In genomic region chr2:204124140-204124750, GRCh38 we compare ENCODE assay signal across 25 cellular contexts.
"Had no signal": no experiment of that assay in that cellular context is flagged by ENCODE, and none has a peak within 500 bp of the region (broad histone marks: within the 10 kb centered on the region; RNA-seq: fewer than 3 reads in every experiment).

No MANE protein-coding gene starts in this region.

- H3K4me1 Mint-ChIP-seq: immature natural killer cell; stimulated activated memory B cell treated with anti-CD40 and anti-IgM and Interleukin-4, amounts not matched to agents 10 μg/mL and 1 μg/mL and 100 μg/mL, for 72 hours had no signal

- H3K9me3 ChIP-seq: left lung, lower lobe of right lung, mucosa of descending colon, ovary, right atrium auricular region, right lobe of liver, tibial nerve, uterus had no signal

- H3K9me3 Mint-ChIP-seq: immature natural killer cell; naive thymus-derived CD4-positive, alpha-beta T cell; natural killer cell treated with Interleukin-12 subunit alpha and Interleukin-12 subunit beta and Interleukin-15 and Interleukin-18, amount 100 ng/mL, for 72 hours; stimulated activated memory B cell treated with anti-CD40 and anti-IgM and Interleukin-4, amounts not matched to agents 10 μg/mL and 1 μg/mL and 100 μg/mL, for 72 hours; stimulated activated naive CD8-positive, alpha-beta T cell treated with anti-CD3 and anti-CD28 coated beads, Interleukin-15, amount 100 ng/mL, for 72 hours had no signal

- H3K27me3 ChIP-seq: left lung, ovary, right atrium auricular region, right lobe of liver, tibial nerve, uterus had no signal

- DNase-seq: hypothalamus; immature natural killer cell; kidney; left colon; left lung; lower lobe of right lung; mammary epithelial cell; mesenchymal stem cell; midbrain; mucosa of descending colon; naive thymus-derived CD4-positive, alpha-beta T cell; ovary; right lobe of liver; stimulated activated CD4-positive, alpha-beta T cell treated with anti-CD3 and anti-CD28 coated beads, Interleukin-2, amount 100 ng/mL, for 24 hours; stimulated activated CD4-positive, alpha-beta T cell treated with anti-CD3 and anti-CD28 coated beads, Interleukin-4, amount 100 ng/mL, for 1 hour; stimulated activated naive CD4-positive, alpha-beta T cell treated with Interleukin-2 at 50 U/mL for 16 hours; stimulated activated naive CD8-positive, alpha-beta T cell treated with anti-CD3 and anti-CD28 coated beads, Interleukin-15, amount 100 ng/mL, for 72 hours; substantia nigra; uterus had no signal

- H3K4me3 Mint-ChIP-seq: immature natural killer cell; naive thymus-derived CD4-positive, alpha-beta T cell; natural killer cell treated with Interleukin-12 subunit alpha and Interleukin-12 subunit beta and Interleukin-15 and Interleukin-18, amount 100 ng/mL, for 72 hours; stimulated activated memory B cell treated with anti-CD40 and anti-IgM and Interleukin-4, amounts not matched to agents 10 μg/mL and 1 μg/mL and 100 μg/mL, for 72 hours; stimulated activated naive CD8-positive, alpha-beta T cell treated with anti-CD3 and anti-CD28 coated beads, Interleukin-15, amount 100 ng/mL, for 72 hours; type B pancreatic cell had no signal

- H3K27me3 Mint-ChIP-seq: progenitor cell of endocrine pancreas, type B pancreatic cell had no signal

- H3K27ac Mint-ChIP-seq: immature natural killer cell; naive thymus-derived CD4-positive, alpha-beta T cell; natural killer cell treated with Interleukin-12 subunit alpha and Interleukin-12 subunit beta and Interleukin-15 and Interleukin-18, amount 100 ng/mL, for 72 hours; progenitor cell of endocrine pancreas; stimulated activated memory B cell treated with anti-CD40 and anti-IgM and Interleukin-4, amounts not matched to agents 10 μg/mL and 1 μg/mL and 100 μg/mL, for 72 hours; type B pancreatic cell had no signal

- H3K27ac ChIP-seq: left lung, lower lobe of right lung, ovary, right atrium auricular region, right lobe of liver, tibial nerve, uterus had no signal

- H3K36me3 Mint-ChIP-seq: immature natural killer cell; stimulated activated memory B cell treated with anti-CD40 and anti-IgM and Interleukin-4, amounts not matched to agents 10 μg/mL and 1 μg/mL and 100 μg/mL, for 72 hours; type B pancreatic cell had no signal

- ATAC-seq: left colon; left lung; lower lobe of right lung; mucosa of descending colon; naive thymus-derived CD4-positive, alpha-beta T cell; natural killer cell treated with Interleukin-12 subunit alpha and Interleukin-12 subunit beta and Interleukin-15 and Interleukin-18, amount 100 ng/mL, for 72 hours; right lobe of liver; stimulated activated memory B cell treated with anti-CD40 and anti-IgM and Interleukin-4, amounts not matched to agents 10 μg/mL and 1 μg/mL and 100 μg/mL, for 72 hours; stimulated activated naive CD8-positive, alpha-beta T cell treated with anti-CD3 and anti-CD28 coated beads, Interleukin-15, amount 100 ng/mL, for 72 hours had no signal
